In the genomic region with DNA sequence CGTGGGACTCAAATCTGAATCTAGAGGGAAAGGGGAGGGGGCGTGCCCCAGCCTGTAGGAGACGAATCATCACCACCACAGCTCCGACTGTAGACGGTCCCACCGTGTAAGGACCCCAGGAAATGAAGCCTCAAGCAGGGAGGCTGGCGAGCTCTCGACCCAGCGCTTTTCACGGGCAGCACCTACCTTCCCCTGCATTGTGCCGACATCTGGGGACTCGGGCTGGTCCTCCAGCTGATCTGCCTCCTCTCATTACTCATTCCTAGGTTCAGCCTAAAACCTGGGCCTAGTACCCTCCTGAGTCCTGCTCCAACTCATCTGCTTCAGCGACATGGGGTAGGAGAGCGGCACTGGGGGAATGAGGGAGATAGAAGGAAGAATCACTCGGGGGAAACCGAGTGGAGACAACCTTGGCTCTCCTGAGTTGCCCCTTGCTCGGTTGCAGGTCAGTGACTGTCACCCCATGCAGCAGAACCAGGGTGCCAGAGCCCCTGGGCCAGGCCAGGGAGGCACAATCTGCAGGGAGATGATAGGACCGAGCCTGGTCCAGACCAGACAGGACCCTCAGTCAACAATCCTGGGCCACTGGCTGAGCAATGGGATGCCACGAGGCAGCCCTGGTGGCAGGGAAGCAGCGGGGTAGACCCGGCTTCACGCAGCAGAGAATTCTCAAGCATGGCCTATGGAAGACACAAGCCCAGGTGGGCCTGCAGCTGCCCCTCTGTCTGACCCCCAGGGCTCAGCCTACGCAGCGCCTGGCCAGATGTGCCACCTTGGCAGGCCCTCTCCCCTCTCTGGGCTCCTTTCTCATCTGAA, we compare ENCODE assay signal across 1 cellular context.
TF ChIP-seq lines count a peak whose summit lies in the region.

No MANE protein-coding gene starts in this region.

TF ChIP-seq in HCT116, 20 proteins besides CTCF, POLR2A, EP300 and RAD21 (continued from another document):
- TF ChIP-seq, protein P1, sequence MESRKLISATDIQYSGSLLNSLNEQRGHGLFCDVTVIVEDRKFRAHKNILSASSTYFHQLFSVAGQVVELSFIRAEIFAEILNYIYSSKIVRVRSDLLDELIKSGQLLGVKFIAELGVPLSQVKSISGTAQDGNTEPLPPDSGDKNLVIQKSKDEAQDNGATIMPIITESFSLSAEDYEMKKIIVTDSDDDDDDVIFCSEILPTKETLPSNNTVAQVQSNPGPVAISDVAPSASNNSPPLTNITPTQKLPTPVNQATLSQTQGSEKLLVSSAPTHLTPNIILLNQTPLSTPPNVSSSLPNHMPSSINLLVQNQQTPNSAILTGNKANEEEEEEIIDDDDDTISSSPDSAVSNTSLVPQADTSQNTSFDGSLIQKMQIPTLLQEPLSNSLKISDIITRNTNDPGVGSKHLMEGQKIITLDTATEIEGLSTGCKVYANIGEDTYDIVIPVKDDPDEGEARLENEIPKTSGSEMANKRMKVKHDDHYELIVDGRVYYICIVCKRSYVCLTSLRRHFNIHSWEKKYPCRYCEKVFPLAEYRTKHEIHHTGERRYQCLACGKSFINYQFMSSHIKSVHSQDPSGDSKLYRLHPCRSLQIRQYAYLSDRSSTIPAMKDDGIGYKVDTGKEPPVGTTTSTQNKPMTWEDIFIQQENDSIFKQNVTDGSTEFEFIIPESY (IDR thresholded peaks at IDR 0.05; ENCODE audit: extremely low read depth, insufficient replicate concordance, low read length), result no peak
- TF ChIP-seq, protein P2, sequence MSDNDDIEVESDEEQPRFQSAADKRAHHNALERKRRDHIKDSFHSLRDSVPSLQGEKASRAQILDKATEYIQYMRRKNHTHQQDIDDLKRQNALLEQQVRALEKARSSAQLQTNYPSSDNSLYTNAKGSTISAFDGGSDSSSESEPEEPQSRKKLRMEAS (IDR thresholded peaks at IDR 0.05), result no peak
- TF ChIP-seq, protein P3, sequence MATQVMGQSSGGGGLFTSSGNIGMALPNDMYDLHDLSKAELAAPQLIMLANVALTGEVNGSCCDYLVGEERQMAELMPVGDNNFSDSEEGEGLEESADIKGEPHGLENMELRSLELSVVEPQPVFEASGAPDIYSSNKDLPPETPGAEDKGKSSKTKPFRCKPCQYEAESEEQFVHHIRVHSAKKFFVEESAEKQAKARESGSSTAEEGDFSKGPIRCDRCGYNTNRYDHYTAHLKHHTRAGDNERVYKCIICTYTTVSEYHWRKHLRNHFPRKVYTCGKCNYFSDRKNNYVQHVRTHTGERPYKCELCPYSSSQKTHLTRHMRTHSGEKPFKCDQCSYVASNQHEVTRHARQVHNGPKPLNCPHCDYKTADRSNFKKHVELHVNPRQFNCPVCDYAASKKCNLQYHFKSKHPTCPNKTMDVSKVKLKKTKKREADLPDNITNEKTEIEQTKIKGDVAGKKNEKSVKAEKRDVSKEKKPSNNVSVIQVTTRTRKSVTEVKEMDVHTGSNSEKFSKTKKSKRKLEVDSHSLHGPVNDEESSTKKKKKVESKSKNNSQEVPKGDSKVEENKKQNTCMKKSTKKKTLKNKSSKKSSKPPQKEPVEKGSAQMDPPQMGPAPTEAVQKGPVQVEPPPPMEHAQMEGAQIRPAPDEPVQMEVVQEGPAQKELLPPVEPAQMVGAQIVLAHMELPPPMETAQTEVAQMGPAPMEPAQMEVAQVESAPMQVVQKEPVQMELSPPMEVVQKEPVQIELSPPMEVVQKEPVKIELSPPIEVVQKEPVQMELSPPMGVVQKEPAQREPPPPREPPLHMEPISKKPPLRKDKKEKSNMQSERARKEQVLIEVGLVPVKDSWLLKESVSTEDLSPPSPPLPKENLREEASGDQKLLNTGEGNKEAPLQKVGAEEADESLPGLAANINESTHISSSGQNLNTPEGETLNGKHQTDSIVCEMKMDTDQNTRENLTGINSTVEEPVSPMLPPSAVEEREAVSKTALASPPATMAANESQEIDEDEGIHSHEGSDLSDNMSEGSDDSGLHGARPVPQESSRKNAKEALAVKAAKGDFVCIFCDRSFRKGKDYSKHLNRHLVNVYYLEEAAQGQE (IDR thresholded peaks at IDR 0.05; ENCODE audit: low read depth), result no peak
- TF ChIP-seq JUND (IDR thresholded peaks at IDR 0.05) (no peak), EZH2phosphoT487 (IDR thresholded peaks at IDR 0.05; ENCODE audit: borderline replicate concordance) (no peak)
